In the genomic region with DNA sequence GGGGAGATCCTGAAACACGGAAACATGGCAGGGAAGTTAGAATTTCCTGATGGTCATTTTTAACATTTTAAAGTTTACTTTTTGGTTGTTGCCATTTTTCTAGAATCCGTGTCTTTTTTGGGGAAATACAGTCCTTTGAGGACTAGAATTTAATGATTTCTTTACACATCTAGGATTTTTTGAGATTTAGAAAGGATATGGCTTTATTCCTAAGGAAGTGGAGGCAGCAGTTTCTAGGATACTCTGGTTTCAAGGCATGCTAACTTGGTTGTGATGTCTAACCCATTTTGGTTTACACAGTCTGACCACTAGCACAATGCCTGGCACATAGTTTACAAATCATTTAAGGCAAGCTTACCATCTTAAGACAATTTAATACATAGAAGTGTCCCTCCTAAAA, we compare ENCODE assay signal across 8 cellular contexts. TPM values are rescaled to one million over a fixed set of nuclear protein-coding genes. Genes with fewer than 3 reads are reported as not detected.
A peak's percentile ranks its signal among the peaks of the same experiment; 100 is the strongest.
DNase-seq lines count a peak whose midpoint lies in the region; ATAC-seq and TF ChIP-seq lines count a peak whose summit lies in the region.

No MANE protein-coding gene starts in this region.

- intact Hi-C loops in CD14-positive monocyte (cut with micrococcal nuclease): loop anchor here (5.0 to 10.0 kb wide), 3 partner anchors 60 to 1582 kb away; partner anchors contain the start of gene RMND1 (in 1 of the 2)

- H3K27ac Mint-ChIP-seq in CD14-positive monocyte (peak overlapping the region; percentile 82 to 94 (median 91)), nephron progenitor cell (peak overlapping the region; percentile 98)

- H3K9me3 Mint-ChIP-seq in CD14-positive monocyte (no peaks in the 10 kb centered on the region), nephron progenitor cell (peaks cover 6% of the 10 kb centered on the region)

- 16 to 17% methylated on average over 2 of the region's 2 CpGs for WGBS in ectodermal cell, 2 experiments

- H3K27me3 ChIP-seq in ectodermal cell (ENCODE audit: control insufficient read depth, insufficient read depth, low read length, poor library complexity, severe bottlenecking): no peaks in the 10 kb centered on the region

- H3K27me3 Mint-ChIP-seq in CD14-positive monocyte (ENCODE audit: low read depth in 3 of 3) (no peaks in the 10 kb centered on the region), nephron progenitor cell (ENCODE audit: low read depth, poor library complexity) (no peaks in the 10 kb centered on the region)

- H3K27ac ChIP-seq in ectodermal cell (ENCODE audit: insufficient read depth, low read depth, low read length, poor library complexity, severe bottlenecking): no peak overlapping the region

- no peaks in the 10 kb centered on the region for H3K9me3 ChIP-seq in ectodermal cell (ENCODE audit: control insufficient read depth, low read length)

- peaks cover 53% of the 10 kb centered on the region for H3K4me1 Mint-ChIP-seq in CD14-positive monocyte
- H3K4me1 Mint-ChIP-seq in nephron progenitor cell: peaks cover 40% of the 10 kb centered on the region

- DNase-seq in CD14-positive monocyte (ENCODE audit: low spot score): no peak
- DNase-seq in MV-4-11 (lab: John Stamatoyannopoulos, UW): peak; percentile 8
- no peak for DNase-seq in nephron progenitor cell
- DNase-seq in NCI-H187 (lab: John Stamatoyannopoulos, UW): no peak
- DNase-seq in NCI-H2196 treated with DMSO at 0.1 percent for 48 hours (lab: John Stamatoyannopoulos, UW; ENCODE audit: unreplicated experiment): no peak
- no peak for DNase-seq in HCEC 1CT

- peak overlapping the region; percentile 94 for H3K4me3 ChIP-seq in ectodermal cell (ENCODE audit: insufficient read depth, low read depth, low read length)

- no peak for ATAC-seq in GM21737 (IDR thresholded peaks at IDR 0.05; ENCODE audit: unreplicated experiment)

- H3K36me3 Mint-ChIP-seq in CD14-positive monocyte (peaks cover 6 to 12% of the 10 kb centered on the region in 2 donors), nephron progenitor cell (ENCODE audit: low read depth) (peaks cover 37% of the 10 kb centered on the region)

- TF ChIP-seq CTCF in CD14-positive monocyte (IDR thresholded peaks at IDR 0.05) (no peak), nephron progenitor cell (IDR thresholded peaks at IDR 0.05) (no peak)

- H3K36me3 ChIP-seq in ectodermal cell (ENCODE audit: control insufficient read depth, insufficient read depth, low read length): no peaks in the 10 kb centered on the region

- H3K4me1 ChIP-seq in ectodermal cell (ENCODE audit: control insufficient read depth, insufficient read depth, low read length): peaks cover 18% of the 10 kb centered on the region

- peak overlapping the region; percentile 89 to 96 for H3K4me3 Mint-ChIP-seq in CD14-positive monocyte
- H3K4me3 Mint-ChIP-seq in nephron progenitor cell: peak overlapping the region; percentile 94

RNA-seq across cellular contexts. Expression of gene ZBTB2, which starts 1.1 kb away (rescaled TPM):
- polyA plus RNA-seq in CD14-positive monocyte: 1 to 10 TPM; 7.2 to 9.6 TPM
- 15.2 TPM for polyA plus RNA-seq in ectodermal cell (2013, experiment 1 of 4)
- polyA plus RNA-seq in ectodermal cell (2013, experiment 2 of 4): 18.1 TPM
- 13.8 TPM for polyA plus RNA-seq in ectodermal cell (2013, experiment 3 of 4)
- polyA plus RNA-seq in ectodermal cell (2013, experiment 4 of 4): 14.6 TPM

RNA-seq across cellular contexts. Expression of gene RMND1, which starts 59.5 kb away (rescaled TPM):
- polyA plus RNA-seq in CD14-positive monocyte: 1 to 10 TPM; 5.7 to 6.6 TPM
- 33.9 TPM for polyA plus RNA-seq in ectodermal cell (2013, experiment 1 of 4)
- 34.9 TPM for polyA plus RNA-seq in ectodermal cell (2013, experiment 2 of 4)
- 32.1 TPM for polyA plus RNA-seq in ectodermal cell (2013, experiment 3 of 4)
- 35.4 TPM for polyA plus RNA-seq in ectodermal cell (2013, experiment 4 of 4)
